19 cellular contexts compared by ENCODE assay signal in the genomic region with DNA sequence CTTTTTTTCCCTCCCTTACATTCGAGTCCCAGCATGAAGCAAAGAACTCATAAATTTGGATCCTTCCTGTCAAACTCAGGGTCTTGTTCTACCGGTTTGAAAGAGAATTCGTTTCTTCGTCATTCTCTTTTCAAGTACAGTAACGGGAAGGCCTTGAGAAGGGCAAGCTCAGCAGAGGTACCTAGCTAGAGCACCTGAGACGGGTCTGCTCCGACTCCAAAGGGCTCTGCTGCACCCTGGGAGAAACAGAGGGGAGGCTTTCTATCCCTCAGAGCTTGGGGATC. TPM values are rescaled to one million over a fixed set of nuclear protein-coding genes. Genes with fewer than 3 reads are reported as not detected.
DNase-seq lines count a peak whose midpoint lies in the region; ATAC-seq, FAIRE-seq and TF ChIP-seq lines count a peak whose summit lies in the region.
"Had no signal": no experiment of that assay in that cellular context is flagged by ENCODE, and none has a peak within 500 bp of the region (broad histone marks: within the 10 kb centered on the region; RNA-seq: fewer than 3 reads in every experiment).

No MANE protein-coding gene starts in this region.

- H3K4me3 Mint-ChIP-seq in nephron (no peak overlapping the region), T-cell (no peak overlapping the region)
- H3K4me3 Mint-ChIP-seq: B cell; CD4-positive, alpha-beta T cell; H9 had no signal

- H3K4me3 ChIP-seq in bronchial epithelial cell (ENCODE audit: low read depth, low read length), result no peak overlapping the region
- no peak overlapping the region for H3K4me3 ChIP-seq in esophagus squamous epithelium
- no peak overlapping the region for H3K4me3 ChIP-seq in spleen

- H3K9me3 Mint-ChIP-seq in nephron (peaks cover 13% of the 10 kb centered on the region), T-cell (peaks cover 2 to 16% (median 10%) of the 10 kb centered on the region in 3 donors)
- H3K9me3 Mint-ChIP-seq: CD4-positive, alpha-beta T cell had no signal

- H3K36me3 Mint-ChIP-seq in nephron (ENCODE audit: low read depth) (peaks cover 20% of the 10 kb centered on the region), T-cell (peaks cover 12% of the 10 kb centered on the region)

- H3K36me3 ChIP-seq in bronchial epithelial cell (ENCODE audit: control insufficient read depth, insufficient read depth, low read length) (no peaks in the 10 kb centered on the region), esophagus squamous epithelium (peaks cover 0 to 7% (median 0%) of the 10 kb centered on the region in 3 donors), spleen (no peaks in the 10 kb centered on the region)

- peaks cover 2% of the 10 kb centered on the region for H3K27me3 ChIP-seq in bronchial epithelial cell (ENCODE audit: control insufficient read depth, insufficient read depth, low read length)
- no peaks in the 10 kb centered on the region for H3K27me3 ChIP-seq in esophagus squamous epithelium
- H3K27me3 ChIP-seq in spleen (replicated peaks in 1 of 7), result peaks cover 0 to 9% (median 0%) of the 10 kb centered on the region in 7 donors

- ATAC-seq in T-cell (replicated peaks in 1 of 4), result no peak

- H3K9me3 ChIP-seq in esophagus squamous epithelium (peaks cover 0 to 11% (median 7%) of the 10 kb centered on the region in 3 donors), spleen (peaks cover 0 to 28% (median 24%) of the 10 kb centered on the region in 8 donors)

- peak overlapping the region; percentile 53 to 83 (median 65) for H3K27ac Mint-ChIP-seq in nephron
- no peak overlapping the region for H3K27ac Mint-ChIP-seq in T-cell
- H3K27ac Mint-ChIP-seq: B cell; CD4-positive, alpha-beta T cell; H9 had no signal

- H3K27ac ChIP-seq in esophagus squamous epithelium (peak overlapping the region; percentile 5 to 83 (median 74)), spleen (no peak overlapping the region)

- FAIRE-seq in bronchial epithelial cell (lab: Jason Lieb, UNC), result no peak
- FAIRE-seq: A204.1, G401.6, GM12891 had no signal

- WGBS in esophagus squamous epithelium, 2 donors, result 21 to 37% methylated on average over 6 of the region's 7 CpGs
- WGBS in spleen, 5 donors, result 75 to 81% (median 78%) methylated on average over 7 of the region's 7 CpGs

- peaks cover 5% of the 10 kb centered on the region for H3K27me3 Mint-ChIP-seq in nephron (ENCODE audit: low read depth)
- no peaks in the 10 kb centered on the region for H3K27me3 Mint-ChIP-seq in T-cell
- H3K27me3 Mint-ChIP-seq: CD4-positive, alpha-beta T cell had no signal

- TF ChIP-seq CTCF in bronchial epithelial cell (IDR thresholded peaks at IDR 0.05; ENCODE audit: insufficient read depth, low read length, severe bottlenecking), result no peak
- no peak for TF ChIP-seq CTCF in esophagus squamous epithelium (IDR thresholded peaks at IDR 0.05)
- no peak for TF ChIP-seq CTCF in nephron (IDR thresholded peaks at IDR 0.05; ENCODE audit: unreplicated experiment in 3 of 3)
- TF ChIP-seq CTCF in spleen (IDR thresholded peaks at IDR 0.05 in 8 of 11, conservative IDR thresholded peaks at IDR 0.05 in 3 of 11), result no peak
- TF ChIP-seq CTCF in GM13976 (IDR thresholded peaks at IDR 0.05; ENCODE audit: borderline replicate concordance, control extremely low read depth, extremely low read depth, insufficient read depth, missing control alignments), result no peak

- in situ Hi-C loops in GM13976 (cut with MboI; ENCODE audit: low sequenced_read_pairs, unreplicated experiment), result no loop called here

- CTCF ChIA-PET in T-cell (lab: Charles Lee), result no interaction called here

- peaks cover 9 to 58% (median 12%) of the 10 kb centered on the region in 3 donors for H3K4me1 ChIP-seq in esophagus squamous epithelium
- peaks cover 0 to 5% (median 0%) of the 10 kb centered on the region in 6 donors for H3K4me1 ChIP-seq in spleen

- POLR2A ChIA-PET in T-cell (lab: Charles Lee), result no interaction called here

- peak in 1 of 4 donors; percentile 31 for TF ChIP-seq POLR2A in esophagus squamous epithelium (IDR thresholded peaks at IDR 0.05)
- no peak for TF ChIP-seq POLR2A in spleen (IDR thresholded peaks at IDR 0.05)

- H3K4me1 Mint-ChIP-seq in nephron (peaks cover 10% of the 10 kb centered on the region), T-cell (peaks cover 13 to 29% (median 23%) of the 10 kb centered on the region in 3 donors)
- H3K4me1 Mint-ChIP-seq: H9 had no signal

- DNase-seq in bronchial epithelial cell (ENCODE audit: low read depth) (peak; percentile 39), esophagus squamous epithelium (lab: John Stamatoyannopoulos, UW) (no peak), T-cell (no peak), spleen (no peak), NCI-H2171 treated with DMSO at 0.1 percent for 48 hours (lab: John Stamatoyannopoulos, UW) (no peak), GM13976 (ENCODE audit: low spot score) (no peak)
- DNase-seq: C1 segment of cervical spinal cord; Calu3; CD4-positive, alpha-beta T cell; DMS79 treated with DMSO at 0.1 percent for 48 hours; EL; GOT3; H9 had no signal

- intact Hi-C loops in esophagus squamous epithelium (cut with DNase I), result no loop called here
- intact Hi-C loops in spleen (cut with DNase I; ENCODE audit: low total_unique reads), result no loop called here

RNA-seq across cellular contexts. Expression of a gene that starts 46.0 kb away (rescaled TPM):
- total RNA-seq in bronchial epithelial cell, result under 0.01 and 0.90 TPM in 2 replicates
- total RNA-seq in esophagus squamous epithelium, result 1 to 10 TPM; 3.9 to 5.3 (median 4.4) TPM
- total RNA-seq in T-cell, result 10 to 100 TPM in 1 of 5 donors, 1 to 10 TPM in 4; 5.2 to 15.6 (median 7.4) TPM
- under 1 TPM in 5 of 7 donors, not detected in 2; 0.14 to 0.67 (median 0.15) TPM for total RNA-seq in spleen
- under 1 TPM; 0.02 to 0.18 (median 0.06) TPM for polyA plus RNA-seq in spleen
- total RNA-seq: B cell, Calu3, H9, HT1080 had no signal

Comparison
In these comparisons a context has a peak if more than half of its experiments do, and no peak if none do; other contexts are left out.
1. H3K27ac ChIP-seq: peak in esophagus squamous epithelium (4 of 4); none in spleen (0 of 8).
2. H3K27ac Mint-ChIP-seq: peak in nephron (3 of 3); none in T-cell (0 of 2).